14 cellular contexts compared by ENCODE assay signal in the genomic region with DNA sequence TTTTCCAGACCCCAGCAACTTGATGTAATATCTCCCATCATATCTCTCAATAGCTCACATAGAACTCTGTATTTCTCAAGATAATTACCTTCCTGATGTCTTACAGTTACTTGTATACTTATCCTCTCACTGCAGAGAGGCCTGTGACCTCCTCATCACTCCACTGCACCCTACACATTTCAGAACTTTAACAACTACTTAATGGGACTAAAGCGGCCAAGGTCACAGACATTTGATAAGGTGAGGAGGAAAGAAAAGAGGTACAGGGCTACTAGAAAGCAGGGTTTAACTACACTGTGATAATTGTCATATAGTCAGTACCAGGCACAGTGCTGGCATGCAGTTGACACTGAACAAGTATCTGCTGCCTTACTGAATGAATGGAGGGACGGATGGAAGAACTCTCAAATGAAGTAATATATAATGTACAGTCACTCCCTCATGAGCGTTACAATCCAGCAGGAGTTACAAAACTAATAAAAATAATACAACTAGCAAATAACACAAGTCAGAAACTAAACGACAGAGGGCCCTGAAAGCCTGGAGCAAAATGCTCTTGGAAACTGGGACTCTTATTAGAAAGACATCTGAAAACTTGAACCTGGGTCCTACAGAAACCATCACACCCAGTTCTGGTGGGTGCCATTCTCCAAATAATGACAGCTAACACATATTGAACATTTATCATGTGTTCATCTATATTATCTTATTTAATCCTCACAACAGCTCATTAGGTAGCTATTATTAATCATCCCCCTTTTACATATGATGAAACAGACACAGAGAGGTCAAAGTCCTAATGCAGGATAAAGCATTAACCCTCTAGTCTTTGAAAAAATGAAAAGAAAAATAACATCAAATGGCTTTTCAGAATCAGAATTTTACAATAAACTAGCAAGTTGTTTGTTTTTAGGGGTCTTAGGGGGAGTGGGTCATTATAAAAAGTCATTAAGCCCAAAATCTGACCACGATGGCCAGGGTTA.
"Had no signal": no experiment of that assay in that cellular context is flagged by ENCODE, and none has a peak within 500 bp of the region (broad histone marks: within the 10 kb centered on the region; RNA-seq: fewer than 3 reads in every experiment).

No MANE protein-coding gene starts in this region.

- H3K4me3 Mint-ChIP-seq: activated B cell treated with CpG ODN at 0.5 μM for 24 hours; activated CD4-positive, alpha-beta memory T cell treated with anti-CD3 and anti-CD28 coated beads for 36 hours; activated T-cell treated with anti-CD3 and anti-CD28 coated beads, Interleukin-2, amount 50 U/mL, for 4 hours; stimulated activated effector memory CD8-positive, alpha-beta T cell treated with anti-CD3 and anti-CD28 coated beads, Interleukin-12 subunit alpha, Interleukin-12 subunit beta, amount 100 ng/mL, for 72 hours had no signal

- H3K27ac ChIP-seq: thoracic aorta had no signal

- H3K9me3 Mint-ChIP-seq: activated B cell treated with CpG ODN at 0.5 μM for 24 hours; activated CD4-positive, alpha-beta memory T cell treated with anti-CD3 and anti-CD28 coated beads for 36 hours; activated T-cell treated with anti-CD3 and anti-CD28 coated beads, Interleukin-2, amount 50 U/mL, for 4 hours; naive thymus-derived CD4-positive, alpha-beta T cell; stimulated activated effector memory CD8-positive, alpha-beta T cell treated with anti-CD3 and anti-CD28 coated beads, Interleukin-12 subunit alpha, Interleukin-12 subunit beta, amount 100 ng/mL, for 72 hours had no signal

- H3K27ac Mint-ChIP-seq: activated B cell treated with CpG ODN at 0.5 μM for 24 hours; activated CD4-positive, alpha-beta memory T cell treated with anti-CD3 and anti-CD28 coated beads for 36 hours; stimulated activated effector memory CD8-positive, alpha-beta T cell treated with anti-CD3 and anti-CD28 coated beads, Interleukin-12 subunit alpha, Interleukin-12 subunit beta, amount 100 ng/mL, for 72 hours had no signal

- H3K36me3 Mint-ChIP-seq: activated CD4-positive, alpha-beta memory T cell treated with anti-CD3 and anti-CD28 coated beads for 36 hours; stimulated activated effector memory CD8-positive, alpha-beta T cell treated with anti-CD3 and anti-CD28 coated beads, Interleukin-12 subunit alpha, Interleukin-12 subunit beta, amount 100 ng/mL, for 72 hours had no signal

- DNase-seq: activated B cell treated with CpG ODN at 0.5 μM for 24 hours; activated CD4-positive, alpha-beta memory T cell treated with anti-CD3 and anti-CD28 coated beads for 36 hours; activated CD4-positive, alpha-beta T cell treated with anti-CD3 and anti-CD28 coated beads for 4 hours; activated effector memory CD4-positive, alpha-beta T cell treated with Interleukin-2 at 50 U/mL for 16 hours; activated naive CD4-positive, alpha-beta T cell treated with anti-CD3 and anti-CD28 coated beads, Interleukin-2, amount 50 U/mL, for 16 hours; activated T-cell treated with anti-CD3 and anti-CD28 coated beads, Interleukin-2, amount 50 U/mL, for 4 hours; dermis blood vessel endothelial cell; effector memory CD4-positive, alpha-beta T cell; mesenchymal stem cell; naive thymus-derived CD4-positive, alpha-beta T cell; stimulated activated CD4-positive, alpha-beta T cell treated with anti-CD3 and anti-CD28 coated beads, Interleukin-4, amount 100 ng/mL, for 24 hours had no signal

- ATAC-seq: activated T-cell treated with anti-CD3 and anti-CD28 coated beads, Interleukin-2, amount 50 U/mL, for 4 hours; naive thymus-derived CD4-positive, alpha-beta T cell; sciatic nerve; stimulated activated effector memory CD8-positive, alpha-beta T cell treated with anti-CD3 and anti-CD28 coated beads, Interleukin-12 subunit alpha, Interleukin-12 subunit beta, amount 100 ng/mL, for 72 hours had no signal

- H3K36me3 ChIP-seq: thoracic aorta had no signal

- H3K9me3 ChIP-seq: thoracic aorta had no signal

- H3K27me3 Mint-ChIP-seq: activated B cell treated with CpG ODN at 0.5 μM for 24 hours; activated CD4-positive, alpha-beta memory T cell treated with anti-CD3 and anti-CD28 coated beads for 36 hours; naive thymus-derived CD4-positive, alpha-beta T cell had no signal

- H3K4me3 ChIP-seq: thoracic aorta had no signal
